Comparison of ENCODE assay signal across 28 cellular contexts in genomic region chr16:78405833-78406232, GRCh38.
"Had no signal": no experiment of that assay in that cellular context is flagged by ENCODE, and none has a peak within 500 bp of the region (broad histone marks: within the 10 kb centered on the region; RNA-seq: fewer than 3 reads in every experiment).

No MANE protein-coding gene starts in this region.

- H3K27me3 ChIP-seq: adrenal gland, body of pancreas, dorsolateral prefrontal cortex, esophagus muscularis mucosa, foreskin keratinocyte, gastrocnemius medialis had no signal

- H3K4me1 ChIP-seq: adrenal gland, body of pancreas, esophagus muscularis mucosa, foreskin keratinocyte, gastrocnemius medialis had no signal

- H3K27ac ChIP-seq: adrenal gland, body of pancreas, coronary artery, dorsolateral prefrontal cortex, esophagus muscularis mucosa, foreskin keratinocyte, gastrocnemius medialis had no signal

- H3K4me3 ChIP-seq: adrenal gland, body of pancreas, coronary artery, dorsolateral prefrontal cortex, esophagus muscularis mucosa, gastrocnemius medialis had no signal

- DNase-seq: activated CD4-positive, alpha-beta memory T cell treated with anti-CD3 and anti-CD28 coated beads for 36 hours; activated CD4-positive, alpha-beta T cell treated with anti-CD3 and anti-CD28 coated beads for 36 hours; activated CD4-positive, alpha-beta T cell treated with anti-CD3 and anti-CD28 coated beads, Interleukin-2, amount 10 ng/mL, durations not matched to agents 24 days and 14 days; activated CD4-positive, CD25-positive, alpha-beta regulatory T cell; activated CD4-positive, CD25-positive, alpha-beta regulatory T cell treated with anti-CD3 and anti-CD28 coated beads, Interleukin-2, amount 50 U/mL, for 72 hours; activated CD8-positive, alpha-beta memory T cell treated with anti-CD3 and anti-CD28 coated beads, Interleukin-2, amount 10 ng/mL, durations not matched to agents 7 days and 5 days; activated CD8-positive, alpha-beta memory T cell treated with anti-CD3 and anti-CD28 coated beads, Interleukin-2, amount 50 U/mL, for 4 hours; activated CD8-positive, alpha-beta T cell treated with anti-CD3 and anti-CD28 coated beads, Interleukin-2, amount 10 ng/mL, durations not matched to agents 7 days and 5 days; activated effector memory CD4-positive, alpha-beta T cell treated with anti-CD3 and anti-CD28 coated beads, Interleukin-2, amount 50 U/mL, for 16 hours; activated naive CD4-positive, alpha-beta T cell treated with anti-CD3 and anti-CD28 coated beads for 36 hours; activated naive CD8-positive, alpha-beta T cell treated with anti-CD3 and anti-CD28 coated beads for 36 hours; activated naive CD8-positive, alpha-beta T cell treated with anti-CD3 and anti-CD28 coated beads, Interleukin-2, amount 50 U/mL, for 24 hours; activated T-cell treated with anti-CD3 and anti-CD28 coated beads, Interleukin-2, amount 50 U/mL, for 1 hour; activated T-cell treated with anti-CD3 and anti-CD28 coated beads, Interleukin-2, amount 50 U/mL, for 48 hours; adrenal gland; amygdala; aorta; body of pancreas; caudate nucleus; dorsolateral prefrontal cortex; effector memory CD4-positive, alpha-beta T cell; endodermal cell; foreskin keratinocyte; gastrocnemius medialis; glutamatergic neuron; T-helper 2 cell had no signal

- ATAC-seq: activated CD4-positive, alpha-beta T cell treated with anti-CD3 and anti-CD28 coated beads for 36 hours; activated CD8-positive, alpha-beta memory T cell treated with anti-CD3 and anti-CD28 coated beads, Interleukin-2, amount 10 ng/mL, durations not matched to agents 7 days and 5 days; activated CD8-positive, alpha-beta T cell treated with anti-CD3 and anti-CD28 coated beads, Interleukin-2, amount 10 ng/mL, durations not matched to agents 7 days and 5 days; activated naive CD8-positive, alpha-beta T cell treated with anti-CD3 and anti-CD28 coated beads, Interleukin-2, amount 50 U/mL, for 24 hours; body of pancreas; foreskin keratinocyte; gastrocnemius medialis had no signal

- H3K36me3 ChIP-seq: adrenal gland, esophagus muscularis mucosa, gastrocnemius medialis had no signal

- H3K9me3 ChIP-seq: adrenal gland, body of pancreas, esophagus muscularis mucosa, gastrocnemius medialis had no signal
